ENCODE assay signal across 1 cellular context in the genomic region with DNA sequence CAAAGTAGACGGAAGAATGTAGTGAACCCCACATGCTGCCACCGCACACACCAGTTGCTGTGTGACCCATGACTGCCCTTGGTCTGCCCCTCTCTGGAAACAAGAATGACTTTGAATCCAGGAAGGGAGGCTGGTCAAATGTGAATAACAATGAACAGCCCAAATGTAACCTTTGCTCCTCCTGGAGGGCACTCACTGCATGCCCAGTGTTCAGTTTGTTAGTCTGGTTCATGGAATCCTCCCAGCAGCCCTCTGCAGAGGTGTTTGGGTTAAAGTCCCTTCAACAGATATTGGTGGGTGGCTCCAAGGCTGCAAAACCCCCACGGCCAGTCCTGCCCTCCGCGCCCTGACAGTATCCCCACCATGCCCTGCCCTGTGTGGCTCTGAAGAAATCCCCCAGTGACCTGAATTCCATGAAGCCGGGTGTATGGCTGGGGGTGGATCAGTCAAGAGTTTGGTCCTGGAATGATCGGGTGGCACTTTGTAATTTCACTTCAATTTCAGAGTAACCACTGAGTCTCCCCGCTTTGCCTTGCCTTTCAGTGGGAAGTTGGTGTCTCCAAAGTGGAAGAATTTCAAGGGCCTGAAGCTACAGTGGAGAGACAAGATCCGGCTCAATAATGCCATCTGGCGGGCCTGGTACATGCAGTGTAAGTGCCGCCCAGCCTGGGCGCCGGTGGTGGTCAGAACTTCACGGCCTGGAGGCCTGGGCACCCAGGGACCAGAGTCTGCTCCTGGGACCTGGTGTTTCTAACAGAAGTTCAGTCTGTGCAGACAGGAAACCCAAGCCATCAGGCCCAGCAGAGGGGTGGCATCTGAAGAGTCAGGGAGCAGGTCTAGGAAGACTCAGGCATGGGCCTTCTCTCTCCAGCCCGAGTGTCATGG.
A peak's percentile ranks its signal among the peaks of the same experiment; 100 is the strongest.
TF ChIP-seq lines count a peak whose summit lies in the region.

No MANE protein-coding gene starts in this region.

TF ChIP-seq in liver, 16 proteins besides CTCF, POLR2A, EP300 and RAD21:
- TF ChIP-seq NR2F2 (IDR thresholded peaks at IDR 0.05): peak; percentile 54
- peak; percentile 93 for TF ChIP-seq HNF4G (IDR thresholded peaks at IDR 0.05)
- no peak for TF ChIP-seq FOXA1 (IDR thresholded peaks at IDR 0.05)
- TF ChIP-seq RXRA (IDR thresholded peaks at IDR 0.05): peak; percentile 90 to 95
- no peak for TF ChIP-seq FOXA2 (IDR thresholded peaks at IDR 0.05)
- TF ChIP-seq, protein P1, sequence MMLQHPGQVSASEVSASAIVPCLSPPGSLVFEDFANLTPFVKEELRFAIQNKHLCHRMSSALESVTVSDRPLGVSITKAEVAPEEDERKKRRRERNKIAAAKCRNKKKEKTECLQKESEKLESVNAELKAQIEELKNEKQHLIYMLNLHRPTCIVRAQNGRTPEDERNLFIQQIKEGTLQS (IDR thresholded peaks at IDR 0.05): peak; percentile 37
- TF ChIP-seq YY1 (IDR thresholded peaks at IDR 0.05): peak; percentile 71
- TF ChIP-seq, protein P2, sequence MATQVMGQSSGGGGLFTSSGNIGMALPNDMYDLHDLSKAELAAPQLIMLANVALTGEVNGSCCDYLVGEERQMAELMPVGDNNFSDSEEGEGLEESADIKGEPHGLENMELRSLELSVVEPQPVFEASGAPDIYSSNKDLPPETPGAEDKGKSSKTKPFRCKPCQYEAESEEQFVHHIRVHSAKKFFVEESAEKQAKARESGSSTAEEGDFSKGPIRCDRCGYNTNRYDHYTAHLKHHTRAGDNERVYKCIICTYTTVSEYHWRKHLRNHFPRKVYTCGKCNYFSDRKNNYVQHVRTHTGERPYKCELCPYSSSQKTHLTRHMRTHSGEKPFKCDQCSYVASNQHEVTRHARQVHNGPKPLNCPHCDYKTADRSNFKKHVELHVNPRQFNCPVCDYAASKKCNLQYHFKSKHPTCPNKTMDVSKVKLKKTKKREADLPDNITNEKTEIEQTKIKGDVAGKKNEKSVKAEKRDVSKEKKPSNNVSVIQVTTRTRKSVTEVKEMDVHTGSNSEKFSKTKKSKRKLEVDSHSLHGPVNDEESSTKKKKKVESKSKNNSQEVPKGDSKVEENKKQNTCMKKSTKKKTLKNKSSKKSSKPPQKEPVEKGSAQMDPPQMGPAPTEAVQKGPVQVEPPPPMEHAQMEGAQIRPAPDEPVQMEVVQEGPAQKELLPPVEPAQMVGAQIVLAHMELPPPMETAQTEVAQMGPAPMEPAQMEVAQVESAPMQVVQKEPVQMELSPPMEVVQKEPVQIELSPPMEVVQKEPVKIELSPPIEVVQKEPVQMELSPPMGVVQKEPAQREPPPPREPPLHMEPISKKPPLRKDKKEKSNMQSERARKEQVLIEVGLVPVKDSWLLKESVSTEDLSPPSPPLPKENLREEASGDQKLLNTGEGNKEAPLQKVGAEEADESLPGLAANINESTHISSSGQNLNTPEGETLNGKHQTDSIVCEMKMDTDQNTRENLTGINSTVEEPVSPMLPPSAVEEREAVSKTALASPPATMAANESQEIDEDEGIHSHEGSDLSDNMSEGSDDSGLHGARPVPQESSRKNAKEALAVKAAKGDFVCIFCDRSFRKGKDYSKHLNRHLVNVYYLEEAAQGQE (IDR thresholded peaks at IDR 0.05): peak; percentile 31
- TF ChIP-seq, protein P3, sequence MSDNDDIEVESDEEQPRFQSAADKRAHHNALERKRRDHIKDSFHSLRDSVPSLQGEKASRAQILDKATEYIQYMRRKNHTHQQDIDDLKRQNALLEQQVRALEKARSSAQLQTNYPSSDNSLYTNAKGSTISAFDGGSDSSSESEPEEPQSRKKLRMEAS (IDR thresholded peaks at IDR 0.05): peak; percentile 64
- peak; percentile 99 for TF ChIP-seq SP1 (IDR thresholded peaks at IDR 0.05)
- TF ChIP-seq, protein P4, sequence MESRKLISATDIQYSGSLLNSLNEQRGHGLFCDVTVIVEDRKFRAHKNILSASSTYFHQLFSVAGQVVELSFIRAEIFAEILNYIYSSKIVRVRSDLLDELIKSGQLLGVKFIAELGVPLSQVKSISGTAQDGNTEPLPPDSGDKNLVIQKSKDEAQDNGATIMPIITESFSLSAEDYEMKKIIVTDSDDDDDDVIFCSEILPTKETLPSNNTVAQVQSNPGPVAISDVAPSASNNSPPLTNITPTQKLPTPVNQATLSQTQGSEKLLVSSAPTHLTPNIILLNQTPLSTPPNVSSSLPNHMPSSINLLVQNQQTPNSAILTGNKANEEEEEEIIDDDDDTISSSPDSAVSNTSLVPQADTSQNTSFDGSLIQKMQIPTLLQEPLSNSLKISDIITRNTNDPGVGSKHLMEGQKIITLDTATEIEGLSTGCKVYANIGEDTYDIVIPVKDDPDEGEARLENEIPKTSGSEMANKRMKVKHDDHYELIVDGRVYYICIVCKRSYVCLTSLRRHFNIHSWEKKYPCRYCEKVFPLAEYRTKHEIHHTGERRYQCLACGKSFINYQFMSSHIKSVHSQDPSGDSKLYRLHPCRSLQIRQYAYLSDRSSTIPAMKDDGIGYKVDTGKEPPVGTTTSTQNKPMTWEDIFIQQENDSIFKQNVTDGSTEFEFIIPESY (IDR thresholded peaks at IDR 0.05): no peak
- peak; percentile 95 to 96 for TF ChIP-seq HNF4A (conservative IDR thresholded peaks at IDR 0.05)
- peak in 1 of 2 donors; percentile 70 for TF ChIP-seq JUND (IDR thresholded peaks at IDR 0.05)
- peak; percentile 62 for TF ChIP-seq TAF1 (conservative IDR thresholded peaks at IDR 0.05)
- peak in 1 of 2 donors; percentile 20 for TF ChIP-seq GABPA (IDR thresholded peaks at IDR 0.05 in 1 of 2, conservative IDR thresholded peaks at IDR 0.05 in 1 of 2)
- TF ChIP-seq EGR1 (IDR thresholded peaks at IDR 0.05; ENCODE audit: low read depth in 2 of 2): no peak
